1 cellular context compared by ENCODE assay signal in the genomic region with DNA sequence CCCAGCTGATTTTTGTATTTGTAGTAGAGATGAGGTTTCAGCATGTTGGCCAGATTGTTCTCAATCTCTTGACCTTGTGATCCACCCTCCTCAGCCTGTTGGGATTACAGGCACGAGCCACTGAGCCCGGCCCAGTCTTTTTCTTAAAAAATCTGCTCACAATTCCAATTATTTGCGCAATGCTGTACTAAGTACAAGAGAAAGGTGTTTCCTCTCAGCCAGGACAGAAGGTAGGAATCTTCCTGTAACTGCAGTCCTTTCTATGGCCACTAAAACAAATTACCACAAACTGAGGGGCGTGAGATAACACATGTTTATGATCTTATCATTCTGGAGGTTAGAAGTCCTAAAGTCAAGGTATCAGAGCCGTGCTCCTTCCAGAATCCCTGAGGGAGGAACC.
TF ChIP-seq lines count a peak whose summit lies in the region.

No MANE protein-coding gene starts in this region.

TF ChIP-seq in H1, 55 proteins besides CTCF, POLR2A, EP300 and RAD21:
- TF ChIP-seq CHD2 (IDR thresholded peaks at IDR 0.05; ENCODE audit: low read length) (no peak), KDM5A (IDR thresholded peaks at IDR 0.05; ENCODE audit: low read length) (no peak), NRF1 (IDR thresholded peaks at IDR 0.05; ENCODE audit: low read depth, low read length) (no peak), POLR2AphosphoS5 (IDR thresholded peaks at IDR 0.05; ENCODE audit: low read depth, low read length) (no peak), SP1 (IDR thresholded peaks at IDR 0.05; ENCODE audit: low read depth, low read length) (no peak), BCL11A (IDR thresholded peaks at IDR 0.05; ENCODE audit: low read depth in 2 of 2, low read length in 2 of 2) (no peak), RFX5 (IDR thresholded peaks at IDR 0.05; ENCODE audit: borderline replicate concordance, low read depth, low read length) (no peak)
